In genomic region chr7:46197833-46198540, GRCh38 we compare ENCODE assay signal across 27 cellular contexts.
"Had no signal": no experiment of that assay in that cellular context is flagged by ENCODE, and none has a peak within 500 bp of the region (broad histone marks: within the 10 kb centered on the region; RNA-seq: fewer than 3 reads in every experiment).

No MANE protein-coding gene starts in this region.

- DNase-seq: cortex of kidney; effector memory CD8-positive, alpha-beta T cell; erythroblast; esophagus squamous epithelium; foreskin fibroblast; gastrocnemius medialis; head of caudate nucleus; kidney; mucosa of descending colon; naive B cell; stimulated activated CD4-positive, alpha-beta T cell treated with anti-CD3 and anti-CD28 coated beads, Interleukin-12 subunit alpha, Interleukin-12 subunit beta, amount 100 ng/mL, for 4 hours; stimulated activated CD4-positive, alpha-beta T cell treated with anti-CD3 and anti-CD28 coated beads, Interleukin-1b, Interleukin-23, amount 100 ng/mL, for 48 hours; stimulated activated CD4-positive, alpha-beta T cell treated with anti-CD3 and anti-CD28 coated beads, Interleukin-4, amount 100 ng/mL, for 1 hour; stimulated activated CD8-positive, alpha-beta memory T cell treated with anti-CD3 and anti-CD28 coated beads, Interleukin-4, amount 100 ng/mL, for 48 hours; stimulated activated naive CD4-positive, alpha-beta T cell; stimulated activated naive CD8-positive, alpha-beta T cell treated with anti-CD3 and anti-CD28 coated beads, Interleukin-15, amount 100 ng/mL, for 72 hours; transverse colon; upper lobe of right lung; uterus had no signal

- ATAC-seq: effector memory CD8-positive, alpha-beta T cell; gastrocnemius medialis; left lobe of liver; mucosa of descending colon; natural killer cell treated with Interleukin-12 subunit alpha and Interleukin-12 subunit beta and Interleukin-15 and Interleukin-18, amount 100 ng/mL, for 72 hours; sciatic nerve; stimulated activated naive CD8-positive, alpha-beta T cell treated with anti-CD3 and anti-CD28 coated beads, Interleukin-15, amount 100 ng/mL, for 72 hours; upper lobe of right lung had no signal

- H3K4me3 ChIP-seq: esophagus squamous epithelium, gastrocnemius medialis, lung, mucosa of descending colon, prostate gland, right atrium auricular region, smooth muscle cell, suprapubic skin, transverse colon, upper lobe of right lung, uterus had no signal
